In genomic region chr13:29494520-29494919, GRCh38 we compare ENCODE assay signal across 1 cellular context.
TF ChIP-seq lines count a peak whose summit lies in the region.

No MANE protein-coding gene starts in this region.

TF ChIP-seq in SK-N-SH treated with all-trans-retinoic acid at 6 μM for 48 hours, 23 proteins besides CTCF, POLR2A, EP300 and RAD21 (continued from another document):
- TF ChIP-seq, protein P1, sequence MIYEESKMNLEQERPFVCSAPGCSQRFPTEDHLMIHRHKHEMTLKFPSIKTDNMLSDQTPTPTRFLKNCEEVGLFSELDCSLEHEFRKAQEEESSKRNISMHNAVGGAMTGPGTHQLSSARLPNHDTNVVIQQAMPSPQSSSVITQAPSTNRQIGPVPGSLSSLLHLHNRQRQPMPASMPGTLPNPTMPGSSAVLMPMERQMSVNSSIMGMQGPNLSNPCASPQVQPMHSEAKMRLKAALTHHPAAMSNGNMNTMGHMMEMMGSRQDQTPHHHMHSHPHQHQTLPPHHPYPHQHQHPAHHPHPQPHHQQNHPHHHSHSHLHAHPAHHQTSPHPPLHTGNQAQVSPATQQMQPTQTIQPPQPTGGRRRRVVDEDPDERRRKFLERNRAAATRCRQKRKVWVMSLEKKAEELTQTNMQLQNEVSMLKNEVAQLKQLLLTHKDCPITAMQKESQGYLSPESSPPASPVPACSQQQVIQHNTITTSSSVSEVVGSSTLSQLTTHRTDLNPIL (CRISPR knock-in tag; IDR thresholded peaks at IDR 0.05; ENCODE audit: low read depth): no peak
- no peak for TF ChIP-seq GLIS3 (CRISPR knock-in tag; IDR thresholded peaks at IDR 0.05)
- no peak for TF ChIP-seq ESRRG (CRISPR knock-in tag; IDR thresholded peaks at IDR 0.05)
- TF ChIP-seq ARNTL (CRISPR knock-in tag; IDR thresholded peaks at IDR 0.05; ENCODE audit: borderline replicate concordance, low read depth): no peak
